ENCODE assay signal across 8 cellular contexts in the genomic region with DNA sequence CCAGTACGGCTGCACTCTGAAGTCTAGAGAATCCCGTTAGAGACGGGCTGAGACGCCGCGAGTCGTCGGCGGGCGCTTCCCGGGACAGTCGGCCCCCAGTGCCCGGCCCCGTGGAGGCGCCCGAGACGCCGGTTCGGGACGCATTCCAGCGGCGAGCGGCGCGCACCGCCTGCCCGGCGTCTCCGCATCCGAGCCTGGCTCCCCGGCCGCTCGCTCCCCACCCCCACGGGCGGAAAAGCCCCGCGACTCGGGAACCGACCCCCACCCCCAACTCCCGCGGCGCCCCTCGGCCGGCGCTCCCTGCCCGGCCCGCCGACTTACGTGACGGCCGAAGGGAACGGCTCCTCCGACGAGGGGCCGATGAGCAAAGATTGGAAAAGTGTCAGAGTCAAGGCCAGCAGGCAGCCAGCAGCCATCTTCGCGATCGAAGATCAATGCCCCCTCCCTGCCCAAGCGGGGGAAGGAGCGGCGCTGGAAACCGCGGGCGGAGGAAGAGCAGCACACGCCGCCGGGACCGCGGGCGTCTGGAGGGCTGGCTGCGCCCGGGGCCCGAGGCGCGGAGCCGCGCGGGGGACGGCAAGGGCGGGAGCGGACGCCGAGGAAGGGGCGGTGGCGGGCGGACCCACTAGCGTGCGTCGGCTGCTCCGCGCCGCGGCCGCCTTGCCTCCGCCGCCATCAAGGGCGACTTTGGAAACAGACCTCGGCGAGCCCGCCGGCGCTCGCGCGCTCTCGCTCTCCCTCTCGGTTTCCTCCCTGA. TPM values are rescaled to one million over a fixed set of nuclear protein-coding genes. Genes with fewer than 3 reads are reported as not detected.
DNase-seq lines count a peak whose midpoint lies in the region; ATAC-seq lines count a peak whose summit lies in the region.

TSS of gene CACNA2D1 (minus strand) at position 734 of the 757 bp plus-strand sequence.

- H3K36me3 ChIP-seq in skeletal muscle tissue (ENCODE audit: control insufficient read depth in 3 of 3, insufficient read depth in 3 of 3, low read length in 3 of 3) = no peaks in the 10 kb centered on the region

- peaks cover 3 to 8% of the 10 kb centered on the region in 2 donors for H3K4me1 Mint-ChIP-seq in immature natural killer cell

- H3K4me3 Mint-ChIP-seq in immature natural killer cell = peak within 1 kb of the TSS; percentile 8 to 60 (median 44)

- H3K36me3 Mint-ChIP-seq in immature natural killer cell = peaks cover 0 to 3% (median 3%) of the 10 kb centered on the region in 3 donors

- no peaks in the 10 kb centered on the region for H3K9me3 ChIP-seq in skeletal muscle tissue (ENCODE audit: control insufficient read depth in 3 of 3, low read length in 3 of 3)

- H3K27ac Mint-ChIP-seq in immature natural killer cell = no peak within 1 kb of the TSS

- H3K27me3 Mint-ChIP-seq in immature natural killer cell (ENCODE audit: low read depth in 3 of 3) = peaks cover 5 to 18% (median 9%) of the 10 kb centered on the region in 3 donors

- no peak for ATAC-seq in GM21447 (IDR thresholded peaks at IDR 0.05; ENCODE audit: unreplicated experiment)
- ATAC-seq in GM21529 (IDR thresholded peaks at IDR 0.05; ENCODE audit: unreplicated experiment) = no peak

- peaks cover 10 to 17% (median 14%) of the 10 kb centered on the region in 3 donors for H3K4me1 ChIP-seq in skeletal muscle tissue (ENCODE audit: control insufficient read depth in 3 of 3, insufficient read depth in 3 of 3, low read length in 3 of 3)

- peaks cover 3 to 31% (median 14%) of the 10 kb centered on the region in 6 donors for H3K9me3 Mint-ChIP-seq in immature natural killer cell

- no peaks in the 10 kb centered on the region for H3K27me3 ChIP-seq in skeletal muscle tissue (ENCODE audit: control insufficient read depth in 3 of 3, insufficient read depth in 3 of 3, low read length in 3 of 3)

- H3K27ac ChIP-seq in caudate nucleus (ENCODE audit: low read depth, low read length) = peak within 1 kb of the TSS; percentile 93
- H3K27ac ChIP-seq in skeletal muscle tissue (ENCODE audit: low read depth, low read length) = peak within 1 kb of the TSS; percentile 95

- H3K9ac ChIP-seq in skeletal muscle tissue (ENCODE audit: low read depth in 1 of 3, low read length in 3 of 3) = peak within 1 kb of the TSS; percentile 87 to 97 (median 91)

- DNase-seq in stimulated activated CD4-positive, alpha-beta T cell treated with anti-CD3 and anti-CD28 coated beads, Interleukin-15, amount 100 ng/mL, for 24 hours = peak; percentile 10
- no peak for DNase-seq in stimulated activated CD4-positive, alpha-beta T cell treated with anti-CD3 and anti-CD28 coated beads, Interleukin-1b, Interleukin-23, amount 100 ng/mL, for 48 hours
- DNase-seq in NCI-H2171 treated with DMSO at 0.1 percent for 48 hours (lab: John Stamatoyannopoulos, UW) (peak; percentile 68), caudate nucleus (lab: John Stamatoyannopoulos, UW) (peak in 50 of 61 donors; percentile 6 to 84 (median 54)), immature natural killer cell (no peak)

- peak within 1 kb of the TSS; percentile 79 to 96 (median 86) for H3K4me3 ChIP-seq in skeletal muscle tissue (ENCODE audit: low read length in 3 of 3)

RNA-seq across cellular contexts. Expression of gene CACNA2D1, which starts in this region (rescaled TPM):
- not detected for polyA plus RNA-seq in immature natural killer cell
- total RNA-seq in skeletal muscle tissue = 116 TPM

Comparison
In these comparisons a context has a peak if more than half of its experiments do, and no peak if none do; other contexts are left out.
1. DNase-seq: peak in stimulated activated CD4-positive, alpha-beta T cell treated with anti-CD3 and anti-CD28 coated beads, Interleukin-15, amount 100 ng/mL, for 24 hours (single experiment), NCI-H2171 treated with DMSO at 0.1 percent for 48 hours (single experiment) and caudate nucleus (50 of 61); none in stimulated activated CD4-positive, alpha-beta T cell treated with anti-CD3 and anti-CD28 coated beads, Interleukin-1b, Interleukin-23, amount 100 ng/mL, for 48 hours (single experiment) and immature natural killer cell (0 of 3).